In the genomic region with DNA sequence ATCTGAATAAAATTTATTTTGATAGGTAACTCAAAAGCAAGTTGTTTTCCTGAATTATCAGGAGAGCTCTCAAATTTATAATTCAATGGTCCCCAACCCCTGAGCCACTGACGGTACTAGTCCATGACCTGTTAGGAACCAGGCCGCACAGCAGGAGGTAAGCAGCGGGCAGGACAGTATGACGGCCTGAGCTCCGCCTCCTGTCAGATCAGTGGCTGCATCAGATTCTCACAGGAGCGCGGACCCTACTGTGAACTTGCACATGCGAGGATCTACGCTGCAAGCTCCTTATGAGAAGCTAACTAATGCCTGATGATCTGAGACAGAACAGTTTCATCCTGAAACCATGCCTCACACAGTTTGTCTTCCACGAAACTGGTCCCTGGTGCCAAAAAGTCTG, we compare ENCODE assay signal across 24 cellular contexts.
"Had no signal": no experiment of that assay in that cellular context is flagged by ENCODE, and none has a peak within 500 bp of the region (broad histone marks: within the 10 kb centered on the region; RNA-seq: fewer than 3 reads in every experiment).

No MANE protein-coding gene starts in this region.

- H3K4me3 ChIP-seq: esophagus muscularis mucosa, heart right ventricle, left lung, lower lobe of right lung, psoas muscle, right atrium auricular region, smooth muscle cell, stomach, thyroid gland, upper lobe of left lung, vagina had no signal

- H3K4me1 Mint-ChIP-seq: activated CD4-positive, alpha-beta memory T cell treated with anti-CD3 and anti-CD28 coated beads, Interleukin-2, amount 10 ng/mL, durations not matched to agents 7 days and 5 days; stimulated activated naive B cell treated with anti-CD40 and anti-IgM and Interleukin-4, amounts not matched to agents 10 μg/mL and 1 μg/mL and 100 μg/mL, for 72 hours had no signal

- H3K27ac ChIP-seq: esophagus muscularis mucosa, foreskin keratinocyte, heart right ventricle, left lung, lower lobe of right lung, parathyroid adenoma, psoas muscle, right atrium auricular region, stomach, thyroid gland, upper lobe of left lung, vagina had no signal

- H3K36me3 Mint-ChIP-seq: naive B cell; stimulated activated naive B cell treated with anti-CD40 and anti-IgM and Interleukin-4, amounts not matched to agents 10 μg/mL and 1 μg/mL and 100 μg/mL, for 72 hours had no signal

- H3K9me3 ChIP-seq: esophagus muscularis mucosa, heart right ventricle, left lung, lower lobe of right lung, psoas muscle, right atrium auricular region, stomach, thyroid gland, upper lobe of left lung, vagina had no signal

- H3K9me3 Mint-ChIP-seq: activated CD4-positive, alpha-beta memory T cell treated with anti-CD3 and anti-CD28 coated beads, Interleukin-2, amount 10 ng/mL, durations not matched to agents 7 days and 5 days; activated T-cell treated with anti-CD3 and anti-CD28 coated beads, Interleukin-2, amount 50 U/mL, for 24 hours; stimulated activated naive B cell treated with anti-CD40 and anti-IgM and Interleukin-4, amounts not matched to agents 10 μg/mL and 1 μg/mL and 100 μg/mL, for 72 hours had no signal

- H3K27me3 ChIP-seq: foreskin keratinocyte, left lung, right atrium auricular region, thyroid gland, upper lobe of left lung, vagina had no signal

- H3K27ac Mint-ChIP-seq: activated CD4-positive, alpha-beta memory T cell treated with anti-CD3 and anti-CD28 coated beads, Interleukin-2, amount 10 ng/mL, durations not matched to agents 7 days and 5 days; activated T-cell treated with anti-CD3 and anti-CD28 coated beads, Interleukin-2, amount 50 U/mL, for 24 hours; naive B cell; stimulated activated naive B cell treated with anti-CD40 and anti-IgM and Interleukin-4, amounts not matched to agents 10 μg/mL and 1 μg/mL and 100 μg/mL, for 72 hours had no signal

- H3K4me1 ChIP-seq: esophagus muscularis mucosa, foreskin keratinocyte, heart right ventricle, left lung, lower lobe of right lung, parathyroid adenoma, right atrium auricular region, stomach, thyroid gland, upper lobe of left lung, vagina had no signal

- DNase-seq: activated CD4-positive, alpha-beta memory T cell treated with anti-CD3 and anti-CD28 coated beads, Interleukin-2, amount 10 ng/mL, durations not matched to agents 7 days and 5 days; activated CD8-positive, alpha-beta memory T cell treated with anti-CD3 and anti-CD28 coated beads, Interleukin-2, amount 50 U/mL, for 48 hours; activated gamma-delta T cell; activated naive CD4-positive, alpha-beta T cell treated with anti-CD3 and anti-CD28 coated beads, Interleukin-2, amount 50 U/mL, for 16 hours; activated T-cell treated with anti-CD3 and anti-CD28 coated beads, Interleukin-2, amount 50 U/mL, for 24 hours; amygdala; caudate nucleus; foreskin keratinocyte; heart right ventricle; left lung; lower lobe of right lung; naive B cell; nucleus accumbens; psoas muscle; stimulated activated CD4-positive, alpha-beta T cell treated with anti-CD3 and anti-CD28 coated beads, Interleukin-1b, Interleukin-23, amount 100 ng/mL, for 48 hours; stimulated activated naive B cell treated with anti-CD40 and anti-IgM and Interleukin-4, amounts not matched to agents 10 μg/mL and 1 μg/mL and 100 μg/mL, for 72 hours; stomach; thyroid gland; upper lobe of left lung had no signal

- H3K36me3 ChIP-seq: esophagus muscularis mucosa, heart right ventricle, left lung, lower lobe of right lung, right atrium auricular region, stomach, thyroid gland, upper lobe of left lung, vagina had no signal

- H3K4me3 Mint-ChIP-seq: activated CD4-positive, alpha-beta memory T cell treated with anti-CD3 and anti-CD28 coated beads, Interleukin-2, amount 10 ng/mL, durations not matched to agents 7 days and 5 days; activated T-cell treated with anti-CD3 and anti-CD28 coated beads, Interleukin-2, amount 50 U/mL, for 24 hours; naive B cell; stimulated activated naive B cell treated with anti-CD40 and anti-IgM and Interleukin-4, amounts not matched to agents 10 μg/mL and 1 μg/mL and 100 μg/mL, for 72 hours had no signal

- ATAC-seq: foreskin keratinocyte; heart right ventricle; left lung; lower lobe of right lung; psoas muscle; stimulated activated naive B cell treated with anti-CD40 and anti-IgM and Interleukin-4, amounts not matched to agents 10 μg/mL and 1 μg/mL and 100 μg/mL, for 72 hours had no signal
